Comparison of ENCODE assay signal across 15 cellular contexts in genomic region chr17:50164697-50164988, GRCh38. TPM values are rescaled to one million over a fixed set of nuclear protein-coding genes. Genes with fewer than 3 reads are reported as not detected.
DNase-seq lines count a peak whose midpoint lies in the region; ATAC-seq, FAIRE-seq and TF ChIP-seq lines count a peak whose summit lies in the region.
"Had no signal": no experiment of that assay in that cellular context is flagged by ENCODE, and none has a peak within 500 bp of the region (broad histone marks: within the 10 kb centered on the region; RNA-seq: fewer than 3 reads in every experiment).

No MANE protein-coding gene starts in this region.

- no peak overlapping the region for H3K9ac ChIP-seq in HepG2 (ENCODE audit: insufficient read depth, low read depth, low read length)

- TF ChIP-seq POLR2A in HepG2 (IDR thresholded peaks at IDR 0.05; ENCODE audit: insufficient read depth in 1 of 2, low read depth in 2 of 2, low read length in 2 of 2) (no peak), right lobe of liver (IDR thresholded peaks at IDR 0.05) (no peak), gastroesophageal sphincter (IDR thresholded peaks at IDR 0.05) (no peak)

- no peak overlapping the region for H2AFZ ChIP-seq in HepG2 (ENCODE audit: low read length)
- H2AFZ ChIP-seq: GM23338 had no signal

- H3K36me3 ChIP-seq in HepG2 (replicated peaks in 1 of 2; ENCODE audit: control insufficient read depth in 1 of 2, insufficient read depth in 2 of 2, low read length in 2 of 2) (no peaks in the 10 kb centered on the region), right lobe of liver (no peaks in the 10 kb centered on the region), gastroesophageal sphincter (no peaks in the 10 kb centered on the region), pancreas (no peaks in the 10 kb centered on the region)
- H3K36me3 ChIP-seq: Peyer's patch had no signal

- FAIRE-seq in HepG2 (lab: Jason Lieb, UNC) (no peak), pancreas (lab: Jason Lieb, UNC) (no peak)

- intact Hi-C loops in HepG2 (cut with micrococcal nuclease; ENCODE audit: unreplicated experiment): no loop called here
- intact Hi-C loops in right lobe of liver (cut with DNase I): loop anchor here (10.0 kb wide), 1 partner anchor 50 kb away; no protein-coding TSS in a partner anchor
- intact Hi-C loops in pancreas (cut with DNase I): no loop called here
- intact Hi-C loops in posterior cingulate gyrus (cut with DNase I): no loop called here

- no peaks in the 10 kb centered on the region for H3K9me3 ChIP-seq in HepG2 (ENCODE audit: low read length)
- no peaks in the 10 kb centered on the region for H3K9me3 ChIP-seq in right lobe of liver
- H3K9me3 ChIP-seq in gastroesophageal sphincter: no peaks in the 10 kb centered on the region
- H3K9me3 ChIP-seq in pancreas: no peaks in the 10 kb centered on the region
- H3K9me3 ChIP-seq: Peyer's patch had no signal

- no peaks in the 10 kb centered on the region for H3K79me2 ChIP-seq in HepG2 (ENCODE audit: insufficient read depth, low read length)

- ATAC-seq in HepG2 (no peak), right lobe of liver (no peak), gastroesophageal sphincter (no peak), GM21737 (IDR thresholded peaks at IDR 0.05; ENCODE audit: unreplicated experiment) (no peak), pancreas (no peak)
- ATAC-seq: GM23338 had no signal

- peaks cover 15% of the 10 kb centered on the region for H3K4me1 ChIP-seq in HepG2 (ENCODE audit: insufficient read depth, low read length)
- peaks cover 0 to 4% (median 2%) of the 10 kb centered on the region in 4 donors for H3K4me1 ChIP-seq in right lobe of liver
- H3K4me1 ChIP-seq in gastroesophageal sphincter: peaks cover 0 to 84% (median 31%) of the 10 kb centered on the region in 3 donors
- H3K4me1 ChIP-seq in pancreas: no peaks in the 10 kb centered on the region

- no peaks in the 10 kb centered on the region for H4K20me1 ChIP-seq in HepG2 (ENCODE audit: insufficient read depth, low read length)

- no peak for TF ChIP-seq RAD21 in HepG2 (CRISPR knock-in tag; IDR thresholded peaks at IDR 0.05)

- DNase-seq in HepG2 (ENCODE audit: low spot score): no peak
- no peak for DNase-seq in right lobe of liver
- no peak for DNase-seq in pancreas
- DNase-seq in posterior cingulate gyrus: no peak
- DNase-seq: DMS 273 treated with DMSO at 0.1 percent for 48 hours, NCI-H1417, NCI-H1930, NCI-H2171, NCI-H446 treated with DMSO at 0.1 percent for 48 hours, NCI-H748 treated with DMSO at 0.1 percent for 48 hours, Peyer's patch, SIG-M5 had no signal

- BruUV-seq in HepG2 (replicated peaks; lab: Mats Ljungman, UMichigan): no TSS peak

- no peak overlapping the region for H3K4me2 ChIP-seq in HepG2 (ENCODE audit: low read depth, low read length)
- H3K4me2 ChIP-seq: GM23338 had no signal

- TF ChIP-seq CTCF in HepG2 (CRISPR knock-in tag; IDR thresholded peaks at IDR 0.05): no peak
- no peak for TF ChIP-seq CTCF in right lobe of liver (IDR thresholded peaks at IDR 0.05)
- TF ChIP-seq CTCF in gastroesophageal sphincter (IDR thresholded peaks at IDR 0.05): no peak
- TF ChIP-seq CTCF in pancreas (IDR thresholded peaks at IDR 0.05): no peak

- H3K4me3 ChIP-seq in HepG2 (replicated peaks in 1 of 3; ENCODE audit: insufficient read depth in 1 of 3, low read depth in 2 of 3, low read length in 3 of 3) (no peak overlapping the region), right lobe of liver (no peak overlapping the region), gastroesophageal sphincter (no peak overlapping the region), pancreas (no peak overlapping the region)
- H3K4me3 ChIP-seq: GM23338, Peyer's patch had no signal

- POLR2A ChIA-PET in HepG2 (lab: Yijun Ruan, JAX): no interaction called here

- H3K27ac ChIP-seq in HepG2 (ENCODE audit: extremely low read length, insufficient read depth, low read length) (no peak overlapping the region), right lobe of liver (no peak overlapping the region), gastroesophageal sphincter (peak overlapping the region in 3 of 4 donors; percentile 14 to 90 (median 90)), pancreas (no peak overlapping the region)

- in situ Hi-C loops in HepG2 (cut with HindIII; ENCODE audit: extremely low pct_ligation_motif_present, low pct_unique_long_range_greater_than_20kb): loop anchor here (5.0 kb wide), 1 partner anchor 47 kb away; no protein-coding TSS in a partner anchor

- TF ChIP-seq EP300 in HepG2 (IDR thresholded peaks at IDR 0.05; ENCODE audit: low read depth in 2 of 2, low read length in 2 of 2) (no peak), HepG2 (CRISPR knock-in tag; IDR thresholded peaks at IDR 0.05; ENCODE audit: borderline replicate concordance) (no peak), gastroesophageal sphincter (IDR thresholded peaks at IDR 0.05) (no peak)

- 60% methylated on average over 2 of the region's 2 CpGs for WGBS in HepG2 (ENCODE audit: low lambda C conversion rate)
- WGBS in right lobe of liver (ENCODE audit: insufficient coverage, low coverage, low lambda C conversion rate, missing lambda C conversion rate): 100% methylated on average over 1 of the region's 2 CpGs
- 100% methylated on average over 1 to 2 of the region's 2 CpGs for WGBS in gastroesophageal sphincter (ENCODE audit: low coverage in 1 of 2), 2 donors
- whole genome bisulfite sequencing in pancreas, 2 donors: 81 to 90% methylated on average over 2 of the region's 2 CpGs

- CTCF ChIA-PET in HepG2 (lab: Yijun Ruan, JAX; ENCODE audit: low intra/inter-chr PET ratio, low total read pairs): no interaction called here

- H3K27me3 ChIP-seq in HepG2 (ENCODE audit: control insufficient read depth in 1 of 2, insufficient read depth in 2 of 2, low read length in 2 of 2) (peaks cover 11 to 74% of the 10 kb centered on the region in 2 experiments; a peak in 3 of 5 replicates), right lobe of liver (no peaks in the 10 kb centered on the region), gastroesophageal sphincter (no peaks in the 10 kb centered on the region), pancreas (no peaks in the 10 kb centered on the region)
- H3K27me3 ChIP-seq: Peyer's patch had no signal

RNA-seq across cellular contexts. Expression of gene SGCA, which starts 1.2 kb away (rescaled TPM):
- total RNA-seq in HepG2 (2016; rRNA removed; fragmentation: Illumina TruSeq; extraction: Trizol): not detected in 2 replicates
- total RNA-seq in HepG2 (2016; cell fraction: cytosol; rRNA removed; fragmentation: Illumina TruSeq; extraction: Trizol; ENCODE audit: low read depth): not detected in 2 replicates
- total RNA-seq in HepG2 (2016; cell fraction: insoluble cytoplasmic fraction; rRNA removed; fragmentation: Illumina TruSeq; extraction: Trizol): not detected in 2 replicates
- total RNA-seq in HepG2 (2016; cell fraction: membrane; rRNA removed; fragmentation: Illumina TruSeq; extraction: Trizol): not detected in 2 replicates
- total RNA-seq in HepG2 (2016; cell fraction: nucleus; rRNA removed; fragmentation: Illumina TruSeq; extraction: Trizol): not detected in 2 replicates
- polyA plus RNA-seq in HepG2 (2011; rRNA removed): not detected in 2 replicates
- polyA plus RNA-seq in HepG2 (2011; cell fraction: cytosol; rRNA removed): not detected in 2 replicates
- polyA plus RNA-seq in HepG2 (2011; cell fraction: nucleus; rRNA removed): 0.42 TPM in 1 of 2 replicates, not detected in the other
- not detected in 2 replicates for polyA plus RNA-seq in HepG2 (2012)
- polyA plus RNA-seq in HepG2 (2016; cell fraction: cytosol; fragmentation: Illumina TruSeq; extraction: Trizol; ENCODE audit: low read depth): not detected in 2 replicates
- not detected in 2 replicates for polyA plus RNA-seq in HepG2 (2016; cell fraction: insoluble cytoplasmic fraction; fragmentation: Illumina TruSeq; extraction: Trizol; ENCODE audit: low read depth)
- not detected in 2 replicates for polyA plus RNA-seq in HepG2 (2016; cell fraction: membrane; fragmentation: Illumina TruSeq; extraction: Trizol; ENCODE audit: low read depth)
- polyA plus RNA-seq in HepG2 (2016; cell fraction: nucleus; fragmentation: Illumina TruSeq; extraction: Trizol; ENCODE audit: insufficient read depth, low read depth): not detected in 2 replicates
- polyA minus RNA-seq in HepG2 (2011; rRNA and poly(A)+ RNA removed; ENCODE audit: low replicate concordance): 0.19 TPM in 1 of 2 replicates, not detected in the other
- polyA minus RNA-seq in HepG2 (2011; cell fraction: cytosol; rRNA and poly(A)+ RNA removed): not detected in 2 replicates
- not detected in 2 replicates for polyA minus RNA-seq in HepG2 (2011; cell fraction: nucleus; rRNA and poly(A)+ RNA removed)
- 1 to 10 TPM in 4 of 6 experiments, under 1 TPM in 2; 0.48 to 2.8 (median 1.6) TPM for total RNA-seq in right lobe of liver
- total RNA-seq in gastroesophageal sphincter: 100 to 1,000 TPM in 2 of 4 donors, 10 to 100 TPM in 2; 58.1 to 145 (median 93.4) TPM
- 1 to 10 TPM in 2 of 6 donors, under 1 TPM in 1, not detected in 3; 0.31 to 1.1 (median 1.0) TPM for total RNA-seq in pancreas
- 1 to 10 TPM; 1.7 to 3.0 TPM for polyA plus RNA-seq in pancreas
- total RNA-seq: GM23338 had no signal

RNA-seq across cellular contexts. Expression of gene PPP1R9B, which starts 14.2 kb away (rescaled TPM):
- total RNA-seq in HepG2 (2016; rRNA removed; fragmentation: Illumina TruSeq; extraction: Trizol) (11.0 and 15.8 TPM in 2 replicates), right lobe of liver (10 to 100 TPM in 5 of 6 experiments, 1 to 10 TPM in 1; 9.9 to 18.1 (median 12.0) TPM), gastroesophageal sphincter (10 to 100 TPM; 23.3 to 38.1 (median 30.8) TPM), pancreas (10 to 100 TPM; 13.5 to 34.6 (median 17.7) TPM)
- 1.3 and 1.6 TPM in 2 replicates for total RNA-seq in HepG2 (2016; cell fraction: cytosol; rRNA removed; fragmentation: Illumina TruSeq; extraction: Trizol; ENCODE audit: low read depth)
- 8.3 and 16.2 TPM in 2 replicates for total RNA-seq in HepG2 (2016; cell fraction: insoluble cytoplasmic fraction; rRNA removed; fragmentation: Illumina TruSeq; extraction: Trizol)
- total RNA-seq in HepG2 (2016; cell fraction: membrane; rRNA removed; fragmentation: Illumina TruSeq; extraction: Trizol): 7.0 and 7.3 TPM in 2 replicates
- 10.9 and 13.5 TPM in 2 replicates for total RNA-seq in HepG2 (2016; cell fraction: nucleus; rRNA removed; fragmentation: Illumina TruSeq; extraction: Trizol)
- polyA plus RNA-seq in HepG2 (2011; rRNA removed) (8.7 and 9.4 TPM in 2 replicates), pancreas (10 to 100 TPM; 14.3 to 29.2 TPM)
- polyA plus RNA-seq in HepG2 (2011; cell fraction: cytosol; rRNA removed): 7.4 and 9.0 TPM in 2 replicates
- 13.1 and 16.4 TPM in 2 replicates for polyA plus RNA-seq in HepG2 (2011; cell fraction: nucleus; rRNA removed)
- polyA plus RNA-seq in HepG2 (2012): 9.8 and 11.6 TPM in 2 replicates
- polyA plus RNA-seq in HepG2 (2016; cell fraction: cytosol; fragmentation: Illumina TruSeq; extraction: Trizol; ENCODE audit: low read depth): 1.2 and 1.4 TPM in 2 replicates
- 14.2 and 17.2 TPM in 2 replicates for polyA plus RNA-seq in HepG2 (2016; cell fraction: insoluble cytoplasmic fraction; fragmentation: Illumina TruSeq; extraction: Trizol; ENCODE audit: low read depth)
- 7.2 TPM in 2 replicates for polyA plus RNA-seq in HepG2 (2016; cell fraction: membrane; fragmentation: Illumina TruSeq; extraction: Trizol; ENCODE audit: low read depth)
- 35.0 and 35.2 TPM in 2 replicates for polyA plus RNA-seq in HepG2 (2016; cell fraction: nucleus; fragmentation: Illumina TruSeq; extraction: Trizol; ENCODE audit: insufficient read depth, low read depth)
- polyA minus RNA-seq in HepG2 (2011; rRNA and poly(A)+ RNA removed; ENCODE audit: low replicate concordance): 15.4 and 32.3 TPM in 2 replicates
- polyA minus RNA-seq in HepG2 (2011; cell fraction: cytosol; rRNA and poly(A)+ RNA removed): 7.3 and 11.8 TPM in 2 replicates
- 7.8 and 9.3 TPM in 2 replicates for polyA minus RNA-seq in HepG2 (2011; cell fraction: nucleus; rRNA and poly(A)+ RNA removed)

RNA-seq across cellular contexts. Expression of gene SAMD14, which starts 34.7 kb away (rescaled TPM):
- total RNA-seq in HepG2 (2016; rRNA removed; fragmentation: Illumina TruSeq; extraction: Trizol) (0.07 TPM in 1 of 2 replicates, not detected in the other), right lobe of liver (1 to 10 TPM in 2 of 6 experiments, under 1 TPM in 3, not detected in 1; 0.50 to 3.8 (median 0.77) TPM), gastroesophageal sphincter (1 to 10 TPM; 1.3 to 2.8 (median 2.3) TPM), pancreas (under 1 TPM; 0.09 to 0.90 (median 0.33) TPM)
- 0.18 and 0.20 TPM in 2 replicates for total RNA-seq in HepG2 (2016; cell fraction: cytosol; rRNA removed; fragmentation: Illumina TruSeq; extraction: Trizol; ENCODE audit: low read depth)
- 0.04 TPM in 1 of 2 replicates, not detected in the other for total RNA-seq in HepG2 (2016; cell fraction: insoluble cytoplasmic fraction; rRNA removed; fragmentation: Illumina TruSeq; extraction: Trizol)
- 0.09 and 0.14 TPM in 2 replicates for total RNA-seq in HepG2 (2016; cell fraction: membrane; rRNA removed; fragmentation: Illumina TruSeq; extraction: Trizol)
- 0.09 TPM in 2 replicates for total RNA-seq in HepG2 (2016; cell fraction: nucleus; rRNA removed; fragmentation: Illumina TruSeq; extraction: Trizol)
- polyA plus RNA-seq in HepG2 (2011; rRNA removed) (0.22 TPM in 1 of 2 replicates, not detected in the other), pancreas (1 to 10 TPM in 1 of 2 donors, under 1 TPM in 1; 0.80 to 1.3 TPM)
- 0.01 and 0.04 TPM in 2 replicates for polyA plus RNA-seq in HepG2 (2011; cell fraction: cytosol; rRNA removed)
- 0.24 and 0.29 TPM in 2 replicates for polyA plus RNA-seq in HepG2 (2011; cell fraction: nucleus; rRNA removed)
- 0.08 and 0.11 TPM in 2 replicates for polyA plus RNA-seq in HepG2 (2012)
- not detected in 2 replicates for polyA plus RNA-seq in HepG2 (2016; cell fraction: cytosol; fragmentation: Illumina TruSeq; extraction: Trizol; ENCODE audit: low read depth)
- 0.16 TPM in 1 of 2 replicates, not detected in the other for polyA plus RNA-seq in HepG2 (2016; cell fraction: insoluble cytoplasmic fraction; fragmentation: Illumina TruSeq; extraction: Trizol; ENCODE audit: low read depth)
- polyA plus RNA-seq in HepG2 (2016; cell fraction: membrane; fragmentation: Illumina TruSeq; extraction: Trizol; ENCODE audit: low read depth): 0.19 TPM in 2 replicates
- polyA plus RNA-seq in HepG2 (2016; cell fraction: nucleus; fragmentation: Illumina TruSeq; extraction: Trizol; ENCODE audit: insufficient read depth, low read depth): 0.53 TPM in 1 of 2 replicates, not detected in the other
- 0.28 and 0.30 TPM in 2 replicates for polyA minus RNA-seq in HepG2 (2011; rRNA and poly(A)+ RNA removed; ENCODE audit: low replicate concordance)
- polyA minus RNA-seq in HepG2 (2011; cell fraction: cytosol; rRNA and poly(A)+ RNA removed): 0.09 and 0.20 TPM in 2 replicates
- polyA minus RNA-seq in HepG2 (2011; cell fraction: nucleus; rRNA and poly(A)+ RNA removed): 0.39 and 0.99 TPM in 2 replicates

RNA-seq across cellular contexts. Expression of gene COL1A1, which starts 36.8 kb away (rescaled TPM):
- total RNA-seq in HepG2 (2016; rRNA removed; fragmentation: Illumina TruSeq; extraction: Trizol) (0.17 TPM in 1 of 2 replicates, not detected in the other), right lobe of liver (100 to 1,000 TPM in 1 of 6 experiments, 10 to 100 TPM in 4, 1 to 10 TPM in 1; 9.3 to 109 (median 34.7) TPM), gastroesophageal sphincter (10 to 100 TPM; 14.6 to 92.9 (median 69.7) TPM), pancreas (100 to 1,000 TPM in 2 of 6 donors, 10 to 100 TPM in 3, 1 to 10 TPM in 1; 9.0 to 875 (median 36.6) TPM)
- not detected in 2 replicates for total RNA-seq in HepG2 (2016; cell fraction: cytosol; rRNA removed; fragmentation: Illumina TruSeq; extraction: Trizol; ENCODE audit: low read depth)
- 0.03 and 0.06 TPM in 2 replicates for total RNA-seq in HepG2 (2016; cell fraction: insoluble cytoplasmic fraction; rRNA removed; fragmentation: Illumina TruSeq; extraction: Trizol)
- 0.09 and 0.24 TPM in 2 replicates for total RNA-seq in HepG2 (2016; cell fraction: membrane; rRNA removed; fragmentation: Illumina TruSeq; extraction: Trizol)
- 0.68 and 0.72 TPM in 2 replicates for total RNA-seq in HepG2 (2016; cell fraction: nucleus; rRNA removed; fragmentation: Illumina TruSeq; extraction: Trizol)
- polyA plus RNA-seq in HepG2 (2011; rRNA removed) (0.05 and 0.14 TPM in 2 replicates), pancreas (10 to 100 TPM; 10.4 to 22.2 TPM)
- 0.01 TPM in 1 of 2 replicates, not detected in the other for polyA plus RNA-seq in HepG2 (2011; cell fraction: cytosol; rRNA removed)
- polyA plus RNA-seq in HepG2 (2011; cell fraction: nucleus; rRNA removed): 1.7 and 2.5 TPM in 2 replicates
- 0.19 TPM in 2 replicates for polyA plus RNA-seq in HepG2 (2012)
- 0.03 TPM in 1 of 2 replicates, not detected in the other for polyA plus RNA-seq in HepG2 (2016; cell fraction: cytosol; fragmentation: Illumina TruSeq; extraction: Trizol; ENCODE audit: low read depth)
- 0.07 TPM in 1 of 2 replicates, not detected in the other for polyA plus RNA-seq in HepG2 (2016; cell fraction: insoluble cytoplasmic fraction; fragmentation: Illumina TruSeq; extraction: Trizol; ENCODE audit: low read depth)
- polyA plus RNA-seq in HepG2 (2016; cell fraction: membrane; fragmentation: Illumina TruSeq; extraction: Trizol; ENCODE audit: low read depth): not detected in 2 replicates
- polyA plus RNA-seq in HepG2 (2016; cell fraction: nucleus; fragmentation: Illumina TruSeq; extraction: Trizol; ENCODE audit: insufficient read depth, low read depth): 1.00 and 2.8 TPM in 2 replicates
- polyA minus RNA-seq in HepG2 (2011; rRNA and poly(A)+ RNA removed; ENCODE audit: low replicate concordance): 35.8 TPM in 1 of 2 replicates, not detected in the other
- polyA minus RNA-seq in HepG2 (2011; cell fraction: cytosol; rRNA and poly(A)+ RNA removed): 0.70 and 0.79 TPM in 2 replicates
- polyA minus RNA-seq in HepG2 (2011; cell fraction: nucleus; rRNA and poly(A)+ RNA removed): 0.52 and 1.2 TPM in 2 replicates

Comparison
In these comparisons a context has a peak if more than half of its experiments do, and no peak if none do; other contexts are left out.
1. intact Hi-C loops: an anchor here in right lobe of liver (10.0 kb wide); none called in HepG2, pancreas and posterior cingulate gyrus.
2. H3K27ac ChIP-seq: peak in gastroesophageal sphincter (3 of 4); none in HepG2 (single experiment), right lobe of liver (0 of 3) and pancreas (0 of 4).
3. RNA of gene SGCA, which starts 1.2 kb away (total RNA-seq): 58.1 to 145 TPM in gastroesophageal sphincter; 0.48 to 2.8 TPM in right lobe of liver, 0.31 to 1.1 TPM in pancreas and not detected in HepG2; every median in the first group is over 10 times any median in the second.